In genomic region chr15:71344316-71344715, GRCh38 we compare ENCODE assay signal across 22 cellular contexts.
"Had no signal": no experiment of that assay in that cellular context is flagged by ENCODE, and none has a peak within 500 bp of the region (broad histone marks: within the 10 kb centered on the region; RNA-seq: fewer than 3 reads in every experiment).

No MANE protein-coding gene starts in this region.

- H3K4me1 ChIP-seq: lower lobe of right lung, pancreas, right lobe of liver, tibial nerve had no signal

- H3K4me3 ChIP-seq: lower lobe of right lung, pancreas, right atrium auricular region, right lobe of liver, smooth muscle cell, tibial nerve, uterus had no signal

- H3K27ac ChIP-seq: lower lobe of right lung, pancreas, right atrium auricular region, right lobe of liver, tibial nerve, uterus had no signal

- DNase-seq: kidney glomerular epithelial cell; left cardiac atrium; lower lobe of right lung; mammary epithelial cell; mesenchymal stem cell; naive thymus-derived CD8-positive, alpha-beta T cell; nucleus accumbens; pancreas; right lobe of liver; stimulated activated CD4-positive, alpha-beta T cell treated with anti-CD3 and anti-CD28 coated beads, Interleukin-1b, Interleukin-23, amount 100 ng/mL, for 48 hours; stimulated activated CD4-positive, alpha-beta T cell treated with anti-CD3 and anti-CD28 coated beads, Interleukin-2, amount 100 ng/mL, for 48 hours; stimulated activated CD4-positive, alpha-beta T cell treated with anti-CD3 and anti-CD28 coated beads, Interleukin-4, amount 100 ng/mL, for 4 hours; stimulated activated CD8-positive, alpha-beta memory T cell treated with anti-CD3 and anti-CD28 coated beads, Interleukin-4, amount 100 ng/mL, for 48 hours; stimulated activated naive CD4-positive, alpha-beta T cell treated with Interleukin-2 at 50 U/mL for 16 hours; stimulated activated naive CD8-positive, alpha-beta T cell treated with anti-CD3 and anti-CD28 coated beads, Interleukin-15, amount 100 ng/mL, for 72 hours; substantia nigra; uterus had no signal

- H3K36me3 ChIP-seq: lower lobe of right lung, pancreas, right atrium auricular region, right lobe of liver, tibial nerve, uterus had no signal

- H3K27me3 ChIP-seq: pancreas, right atrium auricular region, right lobe of liver, tibial nerve, uterus had no signal

- ATAC-seq: left cardiac atrium; left lobe of liver; lower lobe of right lung; naive thymus-derived CD8-positive, alpha-beta T cell; pancreas; right lobe of liver; stimulated activated memory B cell treated with anti-CD40 and anti-IgM and Interleukin-4, amounts not matched to agents 10 μg/mL and 1 μg/mL and 100 μg/mL, for 72 hours; stimulated activated naive CD8-positive, alpha-beta T cell treated with anti-CD3 and anti-CD28 coated beads, Interleukin-15, amount 100 ng/mL, for 72 hours had no signal

- H3K9me3 ChIP-seq: lower lobe of right lung, pancreas, right atrium auricular region, right lobe of liver, tibial nerve, uterus had no signal
